ENCODE assay signal across 9 cellular contexts in genomic region chr17:31345191-31345747, GRCh38. TPM values are rescaled to one million over a fixed set of nuclear protein-coding genes. Genes with fewer than 3 reads are reported as not detected.
"Had no signal": no experiment of that assay in that cellular context is flagged by ENCODE, and none has a peak within 500 bp of the region (broad histone marks: within the 10 kb centered on the region; RNA-seq: fewer than 3 reads in every experiment).

No MANE protein-coding gene starts in this region.

RNA-seq across cellular contexts. Expression of gene EVI2A, which starts 23.8 kb away (rescaled TPM):
- total RNA-seq: mesothelial cell of epicardium, osteocyte, smooth muscle cell had no signal

RNA-seq across cellular contexts. Expression of gene EVI2B, which starts 31.4 kb away (rescaled TPM):
- total RNA-seq: mesothelial cell of epicardium, osteocyte, smooth muscle cell had no signal
- polyA plus RNA-seq: smooth muscle cell had no signal

RNA-seq across cellular contexts. Expression of gene OMG, which starts 48.2 kb away (rescaled TPM):
- total RNA-seq: kidney, lower leg skin, mesothelial cell of epicardium, osteocyte, psoas muscle, skeletal muscle tissue, smooth muscle cell, testis, transverse colon had no signal
